Comparison of ENCODE assay signal across 20 cellular contexts in the genomic region with DNA sequence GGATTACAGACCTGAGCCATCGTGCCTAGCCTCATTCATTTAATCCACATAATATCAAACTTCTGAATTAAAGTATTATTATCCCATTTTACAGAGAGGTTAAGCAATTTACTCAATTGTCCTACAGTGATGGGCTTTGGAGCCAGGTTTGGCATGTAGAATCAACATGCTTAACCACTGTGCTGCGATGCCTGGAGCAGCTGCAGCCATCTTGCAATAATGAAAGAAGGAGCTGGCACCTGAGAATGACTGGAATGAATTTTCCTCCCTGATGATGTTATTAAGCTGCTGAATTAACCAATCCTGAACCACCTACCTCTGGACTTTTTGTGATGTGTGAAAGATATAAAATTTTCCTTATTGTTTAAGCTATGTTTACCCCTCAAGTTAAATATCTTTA.
"Had no signal": no experiment of that assay in that cellular context is flagged by ENCODE, and none has a peak within 500 bp of the region (broad histone marks: within the 10 kb centered on the region; RNA-seq: fewer than 3 reads in every experiment).

No MANE protein-coding gene starts in this region.

- H3K27ac ChIP-seq: body of pancreas, epithelial cell of prostate, foreskin keratinocyte, hepatocyte, parathyroid adenoma, right lobe of liver, thoracic aorta, upper lobe of right lung, WERI-Rb-1 had no signal

- DNase-seq: activated CD4-positive, alpha-beta T cell treated with anti-CD3 and anti-CD28 coated beads for 4 hours; activated naive CD8-positive, alpha-beta T cell treated with anti-CD3 and anti-CD28 coated beads, Interleukin-2, amount 10 ng/mL, durations not matched to agents 7 days and 5 days; body of pancreas; caudate nucleus; foreskin keratinocyte; left cardiac atrium; mesenchymal stem cell; right lobe of liver; small intestine; stimulated activated CD4-positive, alpha-beta T cell treated with anti-CD3 and anti-CD28 coated beads, Interleukin-15, amount 100 ng/mL, for 24 hours; stimulated activated CD4-positive, alpha-beta T cell treated with anti-CD3 and anti-CD28 coated beads, Interleukin-2, amount 100 ng/mL, for 48 hours; SW 1271; upper lobe of right lung; WERI-Rb-1 had no signal

- H3K27me3 ChIP-seq: body of pancreas, foreskin keratinocyte, hepatocyte, right lobe of liver, upper lobe of right lung had no signal

- H3K4me3 Mint-ChIP-seq: activated naive CD8-positive, alpha-beta T cell treated with anti-CD3 and anti-CD28 coated beads, Interleukin-2, amount 10 ng/mL, durations not matched to agents 7 days and 5 days; nephron had no signal

- H3K36me3 ChIP-seq: right lobe of liver, thoracic aorta, upper lobe of right lung, WERI-Rb-1 had no signal

- ATAC-seq: body of pancreas, foreskin keratinocyte, left cardiac atrium, right lobe of liver, upper lobe of right lung had no signal

- H3K4me3 ChIP-seq: body of pancreas, hepatocyte, right lobe of liver, thoracic aorta, upper lobe of right lung had no signal

- H3K9me3 ChIP-seq: body of pancreas, right lobe of liver, thoracic aorta, upper lobe of right lung had no signal

- H3K27me3 Mint-ChIP-seq: activated naive CD8-positive, alpha-beta T cell treated with anti-CD3 and anti-CD28 coated beads, Interleukin-2, amount 10 ng/mL, durations not matched to agents 7 days and 5 days had no signal

- H3K4me1 ChIP-seq: body of pancreas, foreskin keratinocyte, parathyroid adenoma, right lobe of liver, upper lobe of right lung had no signal

- H3K27ac Mint-ChIP-seq: activated naive CD8-positive, alpha-beta T cell treated with anti-CD3 and anti-CD28 coated beads, Interleukin-2, amount 10 ng/mL, durations not matched to agents 7 days and 5 days; activated T-helper 2 cell treated with anti-CD3 and anti-CD28 coated beads, Interferon-gamma antibody, Interleukin-2, Interleukin-4, amounts not matched to agents 10 μg/mL and 5 μg/mL and 100 μg/mL, durations not matched to agents 14 hours and 24 hours and 36 hours; nephron had no signal

- H3K4me1 Mint-ChIP-seq: nephron had no signal

- H3K9me3 Mint-ChIP-seq: activated naive CD8-positive, alpha-beta T cell treated with anti-CD3 and anti-CD28 coated beads, Interleukin-2, amount 10 ng/mL, durations not matched to agents 7 days and 5 days; nephron had no signal
